ENCODE assay signal across 14 cellular contexts in the genomic region with DNA sequence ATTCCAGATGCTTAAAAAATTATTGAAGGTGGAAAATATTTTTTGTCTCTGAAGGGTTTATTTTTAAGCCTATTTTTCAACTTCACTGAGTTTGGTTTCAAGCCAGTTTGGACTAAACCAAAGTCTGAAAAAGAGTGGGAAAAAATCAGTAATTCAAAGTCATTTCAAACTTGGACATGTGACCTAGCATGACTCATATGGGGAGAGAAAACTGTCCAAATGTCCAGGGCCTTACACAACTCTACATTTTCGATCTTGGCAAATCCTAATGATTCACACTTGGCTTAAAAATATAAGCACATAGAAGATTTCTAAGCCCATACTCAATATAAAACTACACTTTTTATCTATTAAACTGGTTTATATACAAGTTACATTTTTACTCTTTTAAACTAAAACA.
A peak's percentile ranks its signal among the peaks of the same experiment; 100 is the strongest.
DNase-seq lines count a peak whose midpoint lies in the region; ATAC-seq, FAIRE-seq and TF ChIP-seq lines count a peak whose summit lies in the region.
"Had no signal": no experiment of that assay in that cellular context is flagged by ENCODE, and none has a peak within 500 bp of the region (broad histone marks: within the 10 kb centered on the region; RNA-seq: fewer than 3 reads in every experiment).

No MANE protein-coding gene starts in this region.

- dilution Hi-C loops in endothelial cell of umbilical vein (cut with MboI; ENCODE audit: extremely low pct_ligation_motif_present, low sequenced_read_pairs) = no loop called here

- H3K27me3 ChIP-seq in ACC112 (ENCODE audit: insufficient read depth, low read length) (no peaks in the 10 kb centered on the region), endothelial cell of umbilical vein (ENCODE audit: control insufficient read depth in 2 of 2, insufficient read depth in 2 of 2, low read length in 2 of 2) (no peaks in the 10 kb centered on the region), right lobe of liver (no peaks in the 10 kb centered on the region), endodermal cell (ENCODE audit: control insufficient read depth, insufficient read depth, low read length, poor library complexity, severe bottlenecking) (no peaks in the 10 kb centered on the region)

- no peaks in the 10 kb centered on the region for H4K20me1 ChIP-seq in endothelial cell of umbilical vein (replicated peaks; ENCODE audit: control insufficient read depth, extremely low read depth, insufficient read depth, low read length)

- H3K27me3 Mint-ChIP-seq in endodermal cell (ENCODE audit: insufficient read depth) = no peaks in the 10 kb centered on the region
- H3K27me3 Mint-ChIP-seq in stimulated activated naive B cell treated with anti-CD40 and anti-IgM and Interleukin-4, amounts not matched to agents 10 μg/mL and 1 μg/mL and 100 μg/mL, for 72 hours = no peaks in the 10 kb centered on the region
- H3K27me3 Mint-ChIP-seq: B cell had no signal

- H3K36me3 Mint-ChIP-seq in endodermal cell (ENCODE audit: low read depth) = no peaks in the 10 kb centered on the region
- no peaks in the 10 kb centered on the region for H3K36me3 Mint-ChIP-seq in stimulated activated naive B cell treated with anti-CD40 and anti-IgM and Interleukin-4, amounts not matched to agents 10 μg/mL and 1 μg/mL and 100 μg/mL, for 72 hours

- H3K4me3 ChIP-seq in ACC112 (ENCODE audit: low read depth, low read length) = peak overlapping the region; percentile 3; the same call in 1 of the 2 replicates
- H3K4me3 ChIP-seq in endothelial cell of umbilical vein (replicated peaks in 1 of 3; ENCODE audit: insufficient read depth in 1 of 3, low read depth in 1 of 3, low read length in 3 of 3) = no peak overlapping the region
- H3K4me3 ChIP-seq in right lobe of liver = no peak overlapping the region
- no peak overlapping the region for H3K4me3 ChIP-seq in endodermal cell (ENCODE audit: low read length)
- H3K4me3 ChIP-seq: lower lobe of right lung had no signal

- FAIRE-seq in endothelial cell of umbilical vein (lab: Jason Lieb, UNC) = no peak

- H3K4me3 Mint-ChIP-seq in endodermal cell = no peak overlapping the region
- H3K4me3 Mint-ChIP-seq in stimulated activated naive B cell treated with anti-CD40 and anti-IgM and Interleukin-4, amounts not matched to agents 10 μg/mL and 1 μg/mL and 100 μg/mL, for 72 hours = no peak overlapping the region
- H3K4me3 Mint-ChIP-seq: activated naive CD4-positive, alpha-beta T cell treated with anti-CD3 and anti-CD28 coated beads for 36 hours; B cell had no signal

- 29% methylated on average over 1 of the region's 1 CpG for WGBS in right lobe of liver (ENCODE audit: insufficient coverage, low coverage, low lambda C conversion rate, missing lambda C conversion rate)
- 95% methylated on average over 1 of the region's 1 CpG; no CpG with 5 or more reads in 1 of the 2 experiments for WGBS in endodermal cell (ENCODE audit: insufficient coverage in 1 of 2, insufficient read length in 1 of 2), 2 experiments

- H3K36me3 ChIP-seq in ACC112 (ENCODE audit: insufficient read depth, low read length) (no peaks in the 10 kb centered on the region), endothelial cell of umbilical vein (ENCODE audit: control insufficient read depth in 2 of 2, extremely low read depth in 1 of 2, insufficient read depth in 2 of 2, low read length in 2 of 2) (no peaks in the 10 kb centered on the region), right lobe of liver (no peaks in the 10 kb centered on the region), endodermal cell (ENCODE audit: control insufficient read depth, insufficient read depth, low read length) (no peaks in the 10 kb centered on the region)
- H3K36me3 ChIP-seq: lower lobe of right lung had no signal

- H3K4me2 ChIP-seq in endothelial cell of umbilical vein (ENCODE audit: insufficient read depth, low read length) = no peak overlapping the region

- intact Hi-C loops in endothelial cell of umbilical vein (cut with micrococcal nuclease) (no loop called here), right lobe of liver (cut with DNase I) (no loop called here)

- no peaks in the 10 kb centered on the region for H3K9me1 ChIP-seq in endothelial cell of umbilical vein (replicated peaks; ENCODE audit: control insufficient read depth, extremely low read depth, insufficient read depth, low read length)

- peak; percentile 76 for DNase-seq in M059J (ENCODE audit: low read depth)
- no peak for DNase-seq in endothelial cell of umbilical vein (ENCODE audit: low read depth, low spot score)
- DNase-seq in right lobe of liver = no peak
- no peak for DNase-seq in endodermal cell
- no peak for DNase-seq in KBM-7
- no peak for DNase-seq in stimulated activated naive B cell treated with anti-CD40 and anti-IgM and Interleukin-4, amounts not matched to agents 10 μg/mL and 1 μg/mL and 100 μg/mL, for 72 hours
- DNase-seq in NCI-H187 treated with DMSO at 0.1 percent for 48 hours (lab: John Stamatoyannopoulos, UW) = no peak
- DNase-seq: activated CD4-positive, alpha-beta T cell treated with anti-CD3 and anti-CD28 coated beads, Interleukin-2, amount 50 U/mL, for 1 hour; activated naive CD4-positive, alpha-beta T cell treated with anti-CD3 and anti-CD28 coated beads for 36 hours; GDM1; lower lobe of right lung had no signal

- H3K4me1 Mint-ChIP-seq in endodermal cell = peaks cover 4% of the 10 kb centered on the region
- H3K4me1 Mint-ChIP-seq in stimulated activated naive B cell treated with anti-CD40 and anti-IgM and Interleukin-4, amounts not matched to agents 10 μg/mL and 1 μg/mL and 100 μg/mL, for 72 hours = no peaks in the 10 kb centered on the region
- H3K4me1 Mint-ChIP-seq: B cell had no signal

- no peak overlapping the region for H3K27ac Mint-ChIP-seq in endodermal cell
- H3K27ac Mint-ChIP-seq in stimulated activated naive B cell treated with anti-CD40 and anti-IgM and Interleukin-4, amounts not matched to agents 10 μg/mL and 1 μg/mL and 100 μg/mL, for 72 hours = no peak overlapping the region
- H3K27ac Mint-ChIP-seq: activated naive CD4-positive, alpha-beta T cell treated with anti-CD3 and anti-CD28 coated beads for 36 hours; B cell had no signal

- ATAC-seq in right lobe of liver = peak; percentile 54 to 92 (median 76)
- ATAC-seq in stimulated activated naive B cell treated with anti-CD40 and anti-IgM and Interleukin-4, amounts not matched to agents 10 μg/mL and 1 μg/mL and 100 μg/mL, for 72 hours (replicated peaks) = no peak

- H3K4me1 ChIP-seq in ACC112 (ENCODE audit: control insufficient read depth, insufficient read depth, low read length, unreplicated experiment) (peaks cover 43% of the 10 kb centered on the region), endothelial cell of umbilical vein (ENCODE audit: control insufficient read depth, extremely low read depth, insufficient read depth, low read length) (peaks cover 12% of the 10 kb centered on the region), right lobe of liver (no peaks in the 10 kb centered on the region), endodermal cell (ENCODE audit: control insufficient read depth, insufficient read depth, low read length) (no peaks in the 10 kb centered on the region)
- H3K4me1 ChIP-seq: lower lobe of right lung had no signal

- POLR2A ChIA-PET in endothelial cell of umbilical vein (lab: Charles Lee) = no interaction called here

- TF ChIP-seq CTCF in endothelial cell of umbilical vein (IDR thresholded peaks at IDR 0.05; ENCODE audit: extremely low read depth in 1 of 2, insufficient read depth in 1 of 2, low read depth in 1 of 2, low read length in 2 of 2) = no peak
- TF ChIP-seq CTCF in right lobe of liver (IDR thresholded peaks at IDR 0.05) = no peak
- TF ChIP-seq CTCF in endodermal cell (conservative IDR thresholded peaks at IDR 0.05) = no peak

- H2AFZ ChIP-seq in ACC112 (ENCODE audit: low read length, unreplicated experiment) = no peak overlapping the region
- no peak overlapping the region for H2AFZ ChIP-seq in endothelial cell of umbilical vein (ENCODE audit: low read depth, low read length)

- H3K9me3 ChIP-seq in endothelial cell of umbilical vein (replicated peaks; ENCODE audit: control insufficient read depth, insufficient read depth, low read length) (no peaks in the 10 kb centered on the region), right lobe of liver (no peaks in the 10 kb centered on the region), endodermal cell (ENCODE audit: control insufficient read depth, low read length) (no peaks in the 10 kb centered on the region)
- H3K9me3 ChIP-seq: lower lobe of right lung had no signal

- in situ Hi-C loops in KBM-7 (cut with MboI; ENCODE audit: low pct_unique_long_range_greater_than_20kb, low sequenced_read_pairs) = no loop called here

- no peaks in the 10 kb centered on the region for H3K79me2 ChIP-seq in ACC112 (ENCODE audit: control insufficient read depth, insufficient read depth, low read length, unreplicated experiment)
- no peaks in the 10 kb centered on the region for H3K79me2 ChIP-seq in endothelial cell of umbilical vein (ENCODE audit: control insufficient read depth, insufficient read depth, low read length)

- no TSS peak for BruUV-seq in endothelial cell of umbilical vein (replicated peaks; lab: Mats Ljungman, UMichigan)

- H3K9me3 Mint-ChIP-seq in endodermal cell = no peaks in the 10 kb centered on the region
- H3K9me3 Mint-ChIP-seq in stimulated activated naive B cell treated with anti-CD40 and anti-IgM and Interleukin-4, amounts not matched to agents 10 μg/mL and 1 μg/mL and 100 μg/mL, for 72 hours = peaks cover 4% of the 10 kb centered on the region in 2 donors
- H3K9me3 Mint-ChIP-seq: activated naive CD4-positive, alpha-beta T cell treated with anti-CD3 and anti-CD28 coated beads for 36 hours had no signal

- CTCF ChIA-PET in endothelial cell of umbilical vein (lab: Charles Lee) = no interaction called here

- H3K9ac ChIP-seq in endothelial cell of umbilical vein (replicated peaks; ENCODE audit: extremely low read depth, insufficient read depth, low read length) (no peak overlapping the region), endodermal cell (ENCODE audit: extremely low read depth, low read length, poor library complexity, severe bottlenecking) (no peak overlapping the region)

- TF ChIP-seq POLR2A in endothelial cell of umbilical vein (IDR thresholded peaks at IDR 0.05; ENCODE audit: low read depth, low read length) (no peak), right lobe of liver (IDR thresholded peaks at IDR 0.05) (no peak)

- H3K27ac ChIP-seq in ACC112 (ENCODE audit: low read depth, low read length) (peak overlapping the region; percentile 85), endothelial cell of umbilical vein (ENCODE audit: insufficient read depth, low read depth, low read length) (no peak overlapping the region), right lobe of liver (no peak overlapping the region), endodermal cell (ENCODE audit: low read depth, low read length) (no peak overlapping the region)
- H3K27ac ChIP-seq: epithelial cell of prostate, lower lobe of right lung had no signal

TF ChIP-seq in endothelial cell of umbilical vein, 7 proteins besides CTCF, POLR2A, EP300 and RAD21:
- no peak for TF ChIP-seq MYC (IDR thresholded peaks at IDR 0.05; ENCODE audit: low read depth, low read length)
- TF ChIP-seq JUN (IDR thresholded peaks at IDR 0.05; ENCODE audit: borderline replicate concordance, insufficient read depth, insufficient read length, low read depth) = no peak
- no peak for TF ChIP-seq POLR2AphosphoS5 (IDR thresholded peaks at IDR 0.05; ENCODE audit: insufficient read depth, low read depth, low read length)
- TF ChIP-seq FOS (IDR thresholded peaks at IDR 0.05; ENCODE audit: borderline replicate concordance, insufficient read depth, low read length) = peak; percentile 13

Comparison
In these comparisons a context has a peak if more than half of its experiments do, and no peak if none do; other contexts are left out.
1. ATAC-seq: peak in right lobe of liver (4 of 4); none in stimulated activated naive B cell treated with anti-CD40 and anti-IgM and Interleukin-4, amounts not matched to agents 10 μg/mL and 1 μg/mL and 100 μg/mL, for 72 hours (0 of 2).